Comparison of ENCODE assay signal across 9 cellular contexts in genomic region chr5:5497132-5497748, GRCh38.
A peak's percentile ranks its signal among the peaks of the same experiment; 100 is the strongest.
DNase-seq lines count a peak whose midpoint lies in the region; ATAC-seq, FAIRE-seq and TF ChIP-seq lines count a peak whose summit lies in the region.
"Had no signal": no experiment of that assay in that cellular context is flagged by ENCODE, and none has a peak within 500 bp of the region (broad histone marks: within the 10 kb centered on the region; RNA-seq: fewer than 3 reads in every experiment).

No MANE protein-coding gene starts in this region.

- no peaks in the 10 kb centered on the region for H3K79me2 ChIP-seq in KMS-11 (ENCODE audit: insufficient read depth, low read depth)
- H3K79me2 ChIP-seq in HepG2 (ENCODE audit: insufficient read depth, low read length), result no peaks in the 10 kb centered on the region

- H3K4me3 Mint-ChIP-seq in CD4-positive, alpha-beta memory T cell, result peak overlapping the region in 1 of 8 donors; percentile 48
- H3K4me3 Mint-ChIP-seq: naive thymus-derived CD4-positive, alpha-beta T cell had no signal

- no TSS peak for BruUV-seq in HepG2 (replicated peaks; lab: Mats Ljungman, UMichigan)

- no peak overlapping the region for H3K4me3 ChIP-seq in CD4-positive, alpha-beta memory T cell (ENCODE audit: low read length in 2 of 2)
- H3K4me3 ChIP-seq in KMS-11 (IDR thresholded peaks at IDR 0.05; ENCODE audit: insufficient read depth, low read depth, low read length) (no peak overlapping the region), HepG2 (replicated peaks in 1 of 3; ENCODE audit: insufficient read depth in 1 of 3, low read depth in 2 of 3, low read length in 3 of 3) (no peak overlapping the region), upper lobe of right lung (no peak overlapping the region)

- peaks cover 2 to 13% of the 10 kb centered on the region in 2 donors for H3K27me3 Mint-ChIP-seq in CD4-positive, alpha-beta memory T cell

- no peak overlapping the region for H3K27ac ChIP-seq in CD4-positive, alpha-beta memory T cell (ENCODE audit: low read depth, low read length)
- H3K27ac ChIP-seq in KMS-11 (no peak overlapping the region), HepG2 (ENCODE audit: extremely low read length, insufficient read depth, low read length) (no peak overlapping the region), upper lobe of right lung (no peak overlapping the region)

- in situ Hi-C loops in HepG2 (cut with HindIII; ENCODE audit: extremely low pct_ligation_motif_present, low pct_unique_long_range_greater_than_20kb), result loop anchor here (10.0 kb wide), 2 partner anchors 938 to 1078 kb away; no protein-coding TSS in a partner anchor

- no peaks in the 10 kb centered on the region for H4K20me1 ChIP-seq in KMS-11 (ENCODE audit: insufficient read depth)
- no peaks in the 10 kb centered on the region for H4K20me1 ChIP-seq in HepG2 (ENCODE audit: insufficient read depth, low read length)

- H3K36me3 Mint-ChIP-seq in CD4-positive, alpha-beta memory T cell, result no peaks in the 10 kb centered on the region

- TF ChIP-seq RAD21 in HepG2 (CRISPR knock-in tag; IDR thresholded peaks at IDR 0.05), result no peak

- H3K27ac Mint-ChIP-seq in CD4-positive, alpha-beta memory T cell, result no peak overlapping the region
- H3K27ac Mint-ChIP-seq: naive thymus-derived CD4-positive, alpha-beta T cell had no signal

- intact Hi-C loops in CD4-positive, alpha-beta memory T cell (cut with micrococcal nuclease), result loop anchor here (10.0 kb wide), 1 partner anchor 1218 kb away; the partner anchor contains the start of gene TENT4A
- intact Hi-C loops in HepG2 (cut with micrococcal nuclease; ENCODE audit: unreplicated experiment) (no loop called here), upper lobe of right lung (cut with DNase I) (no loop called here)

- H3K4me2 ChIP-seq in KMS-11, result no peak overlapping the region
- H3K4me2 ChIP-seq in HepG2 (ENCODE audit: low read depth, low read length), result no peak overlapping the region

- FAIRE-seq in HepG2 (lab: Jason Lieb, UNC), result peak; percentile 59

- peak in 4 of 5 donors; percentile 17 to 27 (median 26) for DNase-seq in CD4-positive, alpha-beta memory T cell
- DNase-seq in OCI-M1 (lab: John Stamatoyannopoulos, UW), result peak; percentile 67
- peak; percentile 86 for DNase-seq in cerebellum (ENCODE audit: low spot score)
- DNase-seq in HepG2 (ENCODE audit: low spot score), result peak; percentile 20
- peak; percentile 74 for DNase-seq in upper lobe of right lung
- no peak for DNase-seq in NCI-H446 treated with DMSO at 0.1 percent for 48 hours (lab: John Stamatoyannopoulos, UW)

- H3K9ac ChIP-seq in KMS-11, result no peak overlapping the region
- no peak overlapping the region for H3K9ac ChIP-seq in HepG2 (ENCODE audit: insufficient read depth, low read depth, low read length)

- CTCF ChIA-PET in CD4-positive, alpha-beta memory T cell (lab: Charles Lee; ENCODE audit: partially characterized antibody), result interaction anchor here (0.8 to 1.5 kb wide), 5 partner anchors 14 to 1080 kb away, joined by 3 to 7 read pairs (median 3); no protein-coding TSS in a partner anchor
- CTCF ChIA-PET in HepG2 (lab: Yijun Ruan, JAX; ENCODE audit: low intra/inter-chr PET ratio, low total read pairs), result no interaction called here

- no peaks in the 10 kb centered on the region for H3K9me3 Mint-ChIP-seq in CD4-positive, alpha-beta memory T cell
- H3K9me3 Mint-ChIP-seq: naive thymus-derived CD4-positive, alpha-beta T cell had no signal

- POLR2A ChIA-PET in CD4-positive, alpha-beta memory T cell (lab: Charles Lee; ENCODE audit: partially characterized antibody), result no interaction called here
- POLR2A ChIA-PET in HepG2 (lab: Yijun Ruan, JAX), result no interaction called here

- no peak for TF ChIP-seq EP300 in HepG2 (IDR thresholded peaks at IDR 0.05; ENCODE audit: low read depth in 2 of 2, low read length in 2 of 2)
- no peak for TF ChIP-seq EP300 in HepG2 (CRISPR knock-in tag; IDR thresholded peaks at IDR 0.05; ENCODE audit: borderline replicate concordance)

- H2AFZ ChIP-seq in KMS-11 (ENCODE audit: low read depth), result no peak overlapping the region
- H2AFZ ChIP-seq in HepG2 (ENCODE audit: low read length), result no peak overlapping the region

- ATAC-seq in GM18907 (IDR thresholded peaks at IDR 0.05; ENCODE audit: unreplicated experiment) (peak; percentile 48), HepG2 (peak; percentile 71), upper lobe of right lung (peak; percentile 61)
- ATAC-seq: naive thymus-derived CD4-positive, alpha-beta T cell had no signal

- no peaks in the 10 kb centered on the region for H3K27me3 ChIP-seq in CD4-positive, alpha-beta memory T cell (ENCODE audit: insufficient read depth, low read length)
- H3K27me3 ChIP-seq in KMS-11 (ENCODE audit: insufficient read depth, low read depth) (no peaks in the 10 kb centered on the region), HepG2 (ENCODE audit: control insufficient read depth in 1 of 2, insufficient read depth in 2 of 2, low read length in 2 of 2) (peaks cover 0 to 11% of the 10 kb centered on the region in 2 experiments; a peak in 2 of 5 replicates), upper lobe of right lung (no peaks in the 10 kb centered on the region)

- peaks cover 8 to 34% (median 21%) of the 10 kb centered on the region in 4 donors for H3K4me1 Mint-ChIP-seq in CD4-positive, alpha-beta memory T cell

- no peaks in the 10 kb centered on the region for H3K36me3 ChIP-seq in CD4-positive, alpha-beta memory T cell (ENCODE audit: insufficient read depth, low read length)
- H3K36me3 ChIP-seq in KMS-11 (ENCODE audit: insufficient read depth) (no peaks in the 10 kb centered on the region), HepG2 (replicated peaks in 1 of 2; ENCODE audit: control insufficient read depth in 1 of 2, insufficient read depth in 2 of 2, low read length in 2 of 2) (no peaks in the 10 kb centered on the region), upper lobe of right lung (no peaks in the 10 kb centered on the region)

- WGBS in HepG2 (ENCODE audit: low lambda C conversion rate), result 31% methylated on average over 12 of the region's 12 CpGs

- H3K4me1 ChIP-seq in CD4-positive, alpha-beta memory T cell (ENCODE audit: insufficient read depth, low read length), result peaks cover 18% of the 10 kb centered on the region
- H3K4me1 ChIP-seq in KMS-11 (ENCODE audit: low read depth, poor library complexity, severe bottlenecking) (peaks cover 21% of the 10 kb centered on the region), HepG2 (ENCODE audit: insufficient read depth, low read length) (no peaks in the 10 kb centered on the region; the same call in 1 of the 2 replicates), upper lobe of right lung (peaks cover 11% of the 10 kb centered on the region)

- no peak for TF ChIP-seq POLR2A in HepG2 (IDR thresholded peaks at IDR 0.05; ENCODE audit: insufficient read depth in 1 of 2, low read depth in 2 of 2, low read length in 2 of 2)

- H3K9me3 ChIP-seq in CD4-positive, alpha-beta memory T cell (ENCODE audit: control insufficient read depth in 1 of 2, low read length in 2 of 2), result no peaks in the 10 kb centered on the region
- H3K9me3 ChIP-seq in HepG2 (ENCODE audit: low read length) (no peaks in the 10 kb centered on the region), upper lobe of right lung (no peaks in the 10 kb centered on the region)

- TF ChIP-seq CTCF in KMS-11 (conservative IDR thresholded peaks at IDR 0.05; ENCODE audit: low read depth, low read length) (peak; percentile 76), HepG2 (CRISPR knock-in tag; IDR thresholded peaks at IDR 0.05) (peak; percentile 74), upper lobe of right lung (IDR thresholded peaks at IDR 0.05) (peak; percentile 73)

TF ChIP-seq in HepG2, 621 proteins besides CTCF, POLR2A, EP300 and RAD21 (continues in another document):
- no peak for TF ChIP-seq ZNF724P (CRISPR knock-in tag; IDR thresholded peaks at IDR 0.05; ENCODE audit: borderline replicate concordance)
- no peak for TF ChIP-seq SP2 (CRISPR knock-in tag; IDR thresholded peaks at IDR 0.05)
- no peak for TF ChIP-seq ZNF260 (CRISPR knock-in tag; IDR thresholded peaks at IDR 0.05; ENCODE audit: borderline replicate concordance, low read depth)
- no peak for TF ChIP-seq ZNF569 (CRISPR knock-in tag; IDR thresholded peaks at IDR 0.05; ENCODE audit: borderline replicate concordance)
- no peak for TF ChIP-seq NONO (IDR thresholded peaks at IDR 0.05)
- no peak for TF ChIP-seq NONO (CRISPR knock-in tag; conservative IDR thresholded peaks at IDR 0.05)
- TF ChIP-seq GMEB2 (CRISPR knock-in tag; IDR thresholded peaks at IDR 0.05; ENCODE audit: low read depth), result no peak
- TF ChIP-seq, protein P1, sequence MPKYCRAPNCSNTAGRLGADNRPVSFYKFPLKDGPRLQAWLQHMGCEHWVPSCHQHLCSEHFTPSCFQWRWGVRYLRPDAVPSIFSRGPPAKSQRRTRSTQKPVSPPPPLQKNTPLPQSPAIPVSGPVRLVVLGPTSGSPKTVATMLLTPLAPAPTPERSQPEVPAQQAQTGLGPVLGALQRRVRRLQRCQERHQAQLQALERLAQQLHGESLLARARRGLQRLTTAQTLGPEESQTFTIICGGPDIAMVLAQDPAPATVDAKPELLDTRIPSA (CRISPR knock-in tag; IDR thresholded peaks at IDR 0.05; ENCODE audit: borderline replicate concordance), result no peak
- TF ChIP-seq KDM2A (CRISPR knock-in tag; IDR thresholded peaks at IDR 0.05; ENCODE audit: borderline replicate concordance, low read depth), result no peak
- TF ChIP-seq ZNF720 (CRISPR knock-in tag; IDR thresholded peaks at IDR 0.05), result no peak
- no peak for TF ChIP-seq TCF12 (IDR thresholded peaks at IDR 0.05)
- no peak for TF ChIP-seq TCF12 (CRISPR knock-in tag; IDR thresholded peaks at IDR 0.05)
- peak; percentile 78 for TF ChIP-seq STAG1 (CRISPR knock-in tag; IDR thresholded peaks at IDR 0.05)
- TF ChIP-seq SMC3 (IDR thresholded peaks at IDR 0.05; ENCODE audit: low read length), result peak; percentile 27
- TF ChIP-seq ZNF17 (CRISPR knock-in tag; IDR thresholded peaks at IDR 0.05), result no peak
- TF ChIP-seq ETV6 (CRISPR knock-in tag; conservative IDR thresholded peaks at IDR 0.05), result no peak
- TF ChIP-seq ATF1 (CRISPR knock-in tag; IDR thresholded peaks at IDR 0.05), result no peak
- no peak for TF ChIP-seq ZNF776 (CRISPR knock-in tag; IDR thresholded peaks at IDR 0.05)
- TF ChIP-seq ARNTL (CRISPR knock-in tag; IDR thresholded peaks at IDR 0.05), result no peak
- TF ChIP-seq ZNF331 (CRISPR knock-in tag; IDR thresholded peaks at IDR 0.05), result no peak
